Comparison of ENCODE assay signal across 7 cellular contexts in genomic region chr9:137305060-137305787, GRCh38. TPM values are rescaled to one million over a fixed set of nuclear protein-coding genes. Genes with fewer than 3 reads are reported as not detected.
A peak's percentile ranks its signal among the peaks of the same experiment; 100 is the strongest.
DNase-seq lines count a peak whose midpoint lies in the region; ATAC-seq and TF ChIP-seq lines count a peak whose summit lies in the region.

No MANE protein-coding gene starts in this region.

- ATAC-seq in lung (ENCODE audit: insufficient read depth, low FRiP score), result peak; percentile 4
- peak; percentile 50 for ATAC-seq in stimulated activated effector memory CD8-positive, alpha-beta T cell treated with anti-CD3 and anti-CD28 coated beads, Interleukin-12 subunit alpha, Interleukin-12 subunit beta, amount 100 ng/mL, for 72 hours

- peak overlapping the region; percentile 30; the same call in 1 of the 2 replicates for H3K27ac ChIP-seq in HUES64 (ENCODE audit: low read depth, low read length)
- H3K27ac ChIP-seq in lung (ENCODE audit: low read depth in 1 of 2, low read length in 1 of 2), result peak overlapping the region; percentile 84 to 85

- no peak overlapping the region for H3K4me3 Mint-ChIP-seq in stimulated activated effector memory CD8-positive, alpha-beta T cell treated with anti-CD3 and anti-CD28 coated beads, Interleukin-12 subunit alpha, Interleukin-12 subunit beta, amount 100 ng/mL, for 72 hours

- peaks cover 26% of the 10 kb centered on the region for H3K4me1 ChIP-seq in HUES64 (ENCODE audit: insufficient read depth, low read length)
- peaks cover 0 to 43% of the 10 kb centered on the region in 2 donors for H3K4me1 ChIP-seq in lung (ENCODE audit: control insufficient read depth in 2 of 2, insufficient read depth in 2 of 2, low read length in 2 of 2)

- H3K9ac ChIP-seq in HUES64 (ENCODE audit: low read depth, low read length), result no peak overlapping the region

- H3K9me3 Mint-ChIP-seq in stimulated activated effector memory CD8-positive, alpha-beta T cell treated with anti-CD3 and anti-CD28 coated beads, Interleukin-12 subunit alpha, Interleukin-12 subunit beta, amount 100 ng/mL, for 72 hours, result no peaks in the 10 kb centered on the region

- 57% methylated on average over 36 of the region's 36 CpGs for WGBS in HUES64
- WGBS in lung, 2 donors, result 14 to 30% methylated on average over 34 to 36 of the region's 36 CpGs

- H3K36me3 Mint-ChIP-seq in stimulated activated effector memory CD8-positive, alpha-beta T cell treated with anti-CD3 and anti-CD28 coated beads, Interleukin-12 subunit alpha, Interleukin-12 subunit beta, amount 100 ng/mL, for 72 hours, result no peaks in the 10 kb centered on the region

- DNase-seq in T-helper 9 cell, result peak; percentile 35
- DNase-seq in central memory CD4-positive, alpha-beta T cell, result peak; percentile 24
- DNase-seq in lung (ENCODE audit: low spot score), result peak; percentile 63
- DNase-seq in stimulated activated effector memory CD8-positive, alpha-beta T cell treated with anti-CD3 and anti-CD28 coated beads, Interleukin-12 subunit alpha, Interleukin-12 subunit beta, amount 100 ng/mL, for 72 hours (ENCODE audit: low spot score in 2 of 2), result peak in 1 of 2 donors; percentile 70
- no peak for DNase-seq in midbrain (lab: John Stamatoyannopoulos, UW)
- DNase-seq in NCI-H69 (lab: John Stamatoyannopoulos, UW), result no peak

- H3K4me1 Mint-ChIP-seq in stimulated activated effector memory CD8-positive, alpha-beta T cell treated with anti-CD3 and anti-CD28 coated beads, Interleukin-12 subunit alpha, Interleukin-12 subunit beta, amount 100 ng/mL, for 72 hours, result peaks cover 12% of the 10 kb centered on the region

- H3K9me3 ChIP-seq in HUES64 (ENCODE audit: insufficient read depth, low read depth, low read length), result no peaks in the 10 kb centered on the region
- no peaks in the 10 kb centered on the region for H3K9me3 ChIP-seq in lung (ENCODE audit: control insufficient read depth in 2 of 2, insufficient read depth in 1 of 2, low read length in 1 of 2)

- H3K27me3 ChIP-seq in HUES64 (ENCODE audit: insufficient read depth, low read length), result peaks cover 15% of the 10 kb centered on the region
- H3K27me3 ChIP-seq in lung (ENCODE audit: control insufficient read depth, insufficient read depth), result no peaks in the 10 kb centered on the region

- H3K36me3 ChIP-seq in HUES64 (ENCODE audit: insufficient read depth, low read length) (no peaks in the 10 kb centered on the region), lung (ENCODE audit: control insufficient read depth in 2 of 2, insufficient read depth in 2 of 2, low read length in 2 of 2) (no peaks in the 10 kb centered on the region)

- TF ChIP-seq CTCF in lung (IDR thresholded peaks at IDR 0.05; ENCODE audit: control extremely low read depth, extremely low read depth), result no peak

- no peak overlapping the region for H3K4me3 ChIP-seq in HUES64 (ENCODE audit: low read length)
- no peak overlapping the region for H3K4me3 ChIP-seq in lung

- H3K27ac Mint-ChIP-seq in stimulated activated effector memory CD8-positive, alpha-beta T cell treated with anti-CD3 and anti-CD28 coated beads, Interleukin-12 subunit alpha, Interleukin-12 subunit beta, amount 100 ng/mL, for 72 hours, result peak overlapping the region; percentile 37

RNA-seq across cellular contexts. Expression of gene NRARP, which starts 3.2 kb away (rescaled TPM):
- polyA plus RNA-seq in HUES64 (2013, experiment 1 of 2), result 15.5 TPM
- polyA plus RNA-seq in HUES64 (2013, experiment 2 of 2), result 20.7 TPM
- total RNA-seq in lung, result 10 to 100 TPM in 1 of 2 donors, 1 to 10 TPM in 1; 5.2 to 10.8 TPM
- 1 to 10 TPM; 2.1 to 6.4 TPM for polyA plus RNA-seq in lung

RNA-seq across cellular contexts. Expression of gene TOR4A, which starts 27.7 kb away (rescaled TPM):
- 7.3 TPM for polyA plus RNA-seq in HUES64 (2013, experiment 1 of 2)
- 8.5 TPM for polyA plus RNA-seq in HUES64 (2013, experiment 2 of 2)
- total RNA-seq in lung, result 10 to 100 TPM; 12.1 to 42.5 TPM
- 10 to 100 TPM in 1 of 2 donors, 1 to 10 TPM in 1; 9.6 to 29.2 TPM for polyA plus RNA-seq in lung

RNA-seq across cellular contexts. Expression of gene NELFB, which starts 50.1 kb away (rescaled TPM):
- 46.6 TPM for polyA plus RNA-seq in HUES64 (2013, experiment 1 of 2)
- 44.0 TPM for polyA plus RNA-seq in HUES64 (2013, experiment 2 of 2)
- 10 to 100 TPM; 30.4 to 56.2 TPM for total RNA-seq in lung
- 10 to 100 TPM; 37.3 to 51.1 TPM for polyA plus RNA-seq in lung

RNA-seq across cellular contexts. Expression of gene STPG3, which starts 54.1 kb away (rescaled TPM):
- polyA plus RNA-seq in HUES64 (2013, experiment 1 of 2), result not detected
- not detected for polyA plus RNA-seq in HUES64 (2013, experiment 2 of 2)
- total RNA-seq in lung, result not detected
- under 1 TPM in 1 of 2 donors, not detected in 1; 0.18 TPM for polyA plus RNA-seq in lung

Comparison
In these comparisons a context has a peak if more than half of its experiments do, and no peak if none do; other contexts are left out.
1. DNase-seq: peak in T-helper 9 cell (single experiment), central memory CD4-positive, alpha-beta T cell (single experiment) and lung (single experiment); none in midbrain (single experiment) and NCI-H69 (single experiment).